ENCODE assay signal across 9 cellular contexts in genomic region chrX:39874202-39874816, GRCh38.
DNase-seq lines count a peak whose midpoint lies in the region; ATAC-seq and TF ChIP-seq lines count a peak whose summit lies in the region.
"Had no signal": no experiment of that assay in that cellular context is flagged by ENCODE, and none has a peak within 500 bp of the region (broad histone marks: within the 10 kb centered on the region; RNA-seq: fewer than 3 reads in every experiment).

No MANE protein-coding gene starts in this region.

- TF ChIP-seq CTCF in activated B cell treated with CpG ODN at 0.5 μM for 24 hours (IDR thresholded peaks at IDR 0.05) (no peak), neural progenitor cell (IDR thresholded peaks at IDR 0.05) (no peak)

- DNase-seq in activated B cell treated with CpG ODN at 0.5 μM for 24 hours (no peak), neural progenitor cell (ENCODE audit: low spot score) (no peak), AG08395 (ENCODE audit: low spot score) (no peak), retina (no peak), KBM-7 (no peak)
- DNase-seq in stimulated activated CD4-positive, alpha-beta T cell treated with anti-CD3 and anti-CD28 coated beads, Interleukin-2, amount 100 ng/mL, for 24 hours: peak; percentile 60 to 68
- DNase-seq: HCEC 1CT had no signal

- CTCF ChIA-PET in activated B cell treated with CpG ODN at 0.5 μM for 24 hours (lab: Charles Lee): no interaction called here

- H3K4me3 ChIP-seq in neural progenitor cell: no peak overlapping the region

- no peak overlapping the region for H3K4me2 ChIP-seq in neural progenitor cell

- H3K9me3 Mint-ChIP-seq in activated B cell treated with CpG ODN at 0.5 μM for 24 hours (no peaks in the 10 kb centered on the region), neural progenitor cell (peaks cover 20% of the 10 kb centered on the region)

- H3K9me3 ChIP-seq in neural progenitor cell (ENCODE audit: low read depth): no peaks in the 10 kb centered on the region

- H3K4me3 Mint-ChIP-seq in activated B cell treated with CpG ODN at 0.5 μM for 24 hours (no peak overlapping the region), neural progenitor cell (no peak overlapping the region)

- no peaks in the 10 kb centered on the region for H3K36me3 ChIP-seq in neural progenitor cell

- H3F3A ChIP-seq in neural progenitor cell (ENCODE audit: low read depth): no peaks in the 10 kb centered on the region

- H3K9ac ChIP-seq in neural progenitor cell: no peak overlapping the region

- intact Hi-C loops in activated B cell treated with CpG ODN at 0.5 μM for 24 hours (cut with micrococcal nuclease): loop anchor here (1.0 kb wide), 1 partner anchor 19 kb away; no protein-coding TSS in a partner anchor

- H3K27me3 ChIP-seq in neural progenitor cell: no peaks in the 10 kb centered on the region

- H3K4me1 Mint-ChIP-seq in activated B cell treated with CpG ODN at 0.5 μM for 24 hours: peaks cover 3% of the 10 kb centered on the region
- peaks cover 18% of the 10 kb centered on the region for H3K4me1 Mint-ChIP-seq in neural progenitor cell

- H3K27ac ChIP-seq in neural progenitor cell: no peak overlapping the region

- H3K36me3 Mint-ChIP-seq in activated B cell treated with CpG ODN at 0.5 μM for 24 hours (ENCODE audit: low read depth) (no peaks in the 10 kb centered on the region), neural progenitor cell (no peaks in the 10 kb centered on the region)

- no peaks in the 10 kb centered on the region for H4K20me1 ChIP-seq in neural progenitor cell (ENCODE audit: low read depth)

- H2AFZ ChIP-seq in neural progenitor cell (replicated peaks): no peak overlapping the region

- H3K4me1 ChIP-seq in neural progenitor cell: peaks cover 5% of the 10 kb centered on the region

- no peaks in the 10 kb centered on the region for H3K79me2 ChIP-seq in neural progenitor cell (ENCODE audit: low read depth)

- no peaks in the 10 kb centered on the region for H3K27me3 Mint-ChIP-seq in activated B cell treated with CpG ODN at 0.5 μM for 24 hours
- H3K27me3 Mint-ChIP-seq in neural progenitor cell (ENCODE audit: insufficient read depth, low read depth): peaks cover 10% of the 10 kb centered on the region

- in situ Hi-C loops in KBM-7 (cut with MboI; ENCODE audit: low pct_unique_long_range_greater_than_20kb, low sequenced_read_pairs): no loop called here

- ATAC-seq in GM19025 (IDR thresholded peaks at IDR 0.05; ENCODE audit: low read depth, unreplicated experiment): peak; percentile 88
- ATAC-seq in HG02840 (IDR thresholded peaks at IDR 0.05; ENCODE audit: low FRiP score, unreplicated experiment): peak; percentile 88
- peak; percentile 74 for ATAC-seq in activated B cell treated with CpG ODN at 0.5 μM for 24 hours (ENCODE audit: low read depth)

- POLR2A ChIA-PET in activated B cell treated with CpG ODN at 0.5 μM for 24 hours (lab: Charles Lee): interaction anchor here (0.9 kb wide), 1 partner anchor 19 kb away, joined by 3 read pairs; no protein-coding TSS in a partner anchor

- no peak overlapping the region for H3K27ac Mint-ChIP-seq in activated B cell treated with CpG ODN at 0.5 μM for 24 hours
- no peak overlapping the region for H3K27ac Mint-ChIP-seq in neural progenitor cell

Comparison
In these comparisons a context has a peak if more than half of its experiments do, and no peak if none do; other contexts are left out.
1. DNase-seq: peak in stimulated activated CD4-positive, alpha-beta T cell treated with anti-CD3 and anti-CD28 coated beads, Interleukin-2, amount 100 ng/mL, for 24 hours (2 of 2); none in activated B cell treated with CpG ODN at 0.5 μM for 24 hours (single experiment), neural progenitor cell (single experiment), AG08395 (single experiment), retina (single experiment) and KBM-7 (single experiment).
2. Peak in every context shown above with its lines, with median percentiles within 50 percentile points of each other: ATAC-seq.